Comparison of ENCODE assay signal across 22 cellular contexts in genomic region chr20:33319986-33320385, GRCh38. TPM values are rescaled to one million over a fixed set of nuclear protein-coding genes. Genes with fewer than 3 reads are reported as not detected.
DNase-seq lines count a peak whose midpoint lies in the region; ATAC-seq, FAIRE-seq and TF ChIP-seq lines count a peak whose summit lies in the region.
"Had no signal": no experiment of that assay in that cellular context is flagged by ENCODE, and none has a peak within 500 bp of the region (broad histone marks: within the 10 kb centered on the region; RNA-seq: fewer than 3 reads in every experiment).

No MANE protein-coding gene starts in this region.

- BruUV-seq in HepG2 (replicated peaks; lab: Mats Ljungman, UMichigan): no TSS peak

- no peak for TF ChIP-seq EP300 in HepG2 (IDR thresholded peaks at IDR 0.05; ENCODE audit: low read depth in 2 of 2, low read length in 2 of 2)
- no peak for TF ChIP-seq EP300 in HepG2 (CRISPR knock-in tag; IDR thresholded peaks at IDR 0.05; ENCODE audit: borderline replicate concordance)

- no peak for TF ChIP-seq RAD21 in HepG2 (CRISPR knock-in tag; IDR thresholded peaks at IDR 0.05)

- DNase-seq in HepG2 (ENCODE audit: low spot score): no peak
- no peak for DNase-seq in right lobe of liver
- no peak for DNase-seq in WERI-Rb-1
- peak; percentile 8 for DNase-seq in osteoblast (ENCODE audit: insufficient read length, low spot score, missing footprints)
- no peak for DNase-seq in body of pancreas
- DNase-seq in naive thymus-derived CD8-positive, alpha-beta T cell: no peak
- no peak for DNase-seq in left lobe of liver (ENCODE audit: low spot score)
- DNase-seq: ACHN; BE2C; CD4-positive, alpha-beta memory T cell; DMS153; DMS79; GDM1; GOT3; H7 had no signal

- no peak for FAIRE-seq in HepG2 (lab: Jason Lieb, UNC)
- FAIRE-seq: A204.1, GM12892, GM18507, HTR-8/SVneo had no signal

- H3K27me3 Mint-ChIP-seq in naive thymus-derived CD8-positive, alpha-beta T cell: peaks cover 4 to 29% (median 23%) of the 10 kb centered on the region in 5 donors

- ATAC-seq in HepG2 (no peak), right lobe of liver (no peak), body of pancreas (no peak), left lobe of liver (no peak)
- no peak for ATAC-seq in naive thymus-derived CD8-positive, alpha-beta T cell

- H3K27me3 ChIP-seq in HepG2 (ENCODE audit: control insufficient read depth in 1 of 2, insufficient read depth in 2 of 2, low read length in 2 of 2) (peaks cover 19 to 85% of the 10 kb centered on the region in 2 experiments), right lobe of liver (no peaks in the 10 kb centered on the region), WERI-Rb-1 (ENCODE audit: insufficient read depth, low read depth, severe bottlenecking) (no peaks in the 10 kb centered on the region), osteoblast (ENCODE audit: insufficient read depth, low read length) (peaks cover 31% of the 10 kb centered on the region), body of pancreas (no peaks in the 10 kb centered on the region)
- H3K27me3 ChIP-seq: BE2C had no signal

- H3K27ac Mint-ChIP-seq in naive thymus-derived CD8-positive, alpha-beta T cell: no peak overlapping the region
- H3K27ac Mint-ChIP-seq: CD14-positive monocyte; CD4-positive, alpha-beta memory T cell; IgD-negative memory B cell had no signal

- POLR2A ChIA-PET in HepG2 (lab: Yijun Ruan, JAX): no interaction called here
- POLR2A ChIA-PET in naive thymus-derived CD8-positive, alpha-beta T cell (lab: Charles Lee): no interaction called here

- intact Hi-C loops in HepG2 (cut with micrococcal nuclease; ENCODE audit: unreplicated experiment) (no loop called here), right lobe of liver (cut with DNase I) (no loop called here), body of pancreas (cut with DNase I) (no loop called here)

- no peaks in the 10 kb centered on the region for H3K4me1 Mint-ChIP-seq in naive thymus-derived CD8-positive, alpha-beta T cell
- H3K4me1 Mint-ChIP-seq: CD14-positive monocyte; CD4-positive, alpha-beta memory T cell had no signal

- H3K9me3 Mint-ChIP-seq in naive thymus-derived CD8-positive, alpha-beta T cell: no peaks in the 10 kb centered on the region

- H3K4me1 ChIP-seq in HepG2 (ENCODE audit: insufficient read depth, low read length): peaks cover 28% of the 10 kb centered on the region
- H3K4me1 ChIP-seq in right lobe of liver: no peaks in the 10 kb centered on the region
- H3K4me1 ChIP-seq in osteoblast (ENCODE audit: insufficient read depth, low read length): no peaks in the 10 kb centered on the region
- H3K4me1 ChIP-seq in body of pancreas: no peaks in the 10 kb centered on the region
- H3K4me1 ChIP-seq: BE2C had no signal

- H3K27ac ChIP-seq in HepG2 (ENCODE audit: extremely low read length, insufficient read depth, low read length): no peak overlapping the region
- no peak overlapping the region for H3K27ac ChIP-seq in right lobe of liver
- H3K27ac ChIP-seq in WERI-Rb-1: peak overlapping the region; percentile 42
- no peak overlapping the region for H3K27ac ChIP-seq in osteoblast (ENCODE audit: low read depth, low read length)
- no peak overlapping the region for H3K27ac ChIP-seq in body of pancreas

- in situ Hi-C loops in HepG2 (cut with HindIII; ENCODE audit: extremely low pct_ligation_motif_present, low pct_unique_long_range_greater_than_20kb): no loop called here

- no peak for TF ChIP-seq CTCF in HepG2 (CRISPR knock-in tag; IDR thresholded peaks at IDR 0.05)
- TF ChIP-seq CTCF in right lobe of liver (IDR thresholded peaks at IDR 0.05): no peak
- no peak for TF ChIP-seq CTCF in WERI-Rb-1 (IDR thresholded peaks at IDR 0.05; ENCODE audit: low read depth, low read length)
- TF ChIP-seq CTCF in osteoblast (IDR thresholded peaks at IDR 0.05; ENCODE audit: extremely low read depth, low read depth, low read length): no peak
- no peak for TF ChIP-seq CTCF in body of pancreas (IDR thresholded peaks at IDR 0.05)

- no peaks in the 10 kb centered on the region for H3K36me3 Mint-ChIP-seq in naive thymus-derived CD8-positive, alpha-beta T cell
- H3K36me3 Mint-ChIP-seq: CD14-positive monocyte, IgD-negative memory B cell had no signal

- H3K9ac ChIP-seq in HepG2 (ENCODE audit: insufficient read depth, low read depth, low read length): no peak overlapping the region

- CTCF ChIA-PET in HepG2 (lab: Yijun Ruan, JAX; ENCODE audit: low intra/inter-chr PET ratio, low total read pairs): no interaction called here

- H3K4me3 ChIP-seq in HepG2 (replicated peaks in 1 of 3; ENCODE audit: insufficient read depth in 1 of 3, low read depth in 2 of 3, low read length in 3 of 3) (no peak overlapping the region), right lobe of liver (no peak overlapping the region), WERI-Rb-1 (ENCODE audit: low read depth, low read length) (no peak overlapping the region), osteoblast (ENCODE audit: insufficient read depth, low read length) (no peak overlapping the region), body of pancreas (no peak overlapping the region)

- H2AFZ ChIP-seq in HepG2 (ENCODE audit: low read length) (no peak overlapping the region), osteoblast (ENCODE audit: low read length) (no peak overlapping the region)

- WGBS in HepG2 (ENCODE audit: low lambda C conversion rate): 49% methylated on average over 10 of the region's 10 CpGs
- 61% methylated on average over 8 of the region's 10 CpGs for WGBS in right lobe of liver (ENCODE audit: insufficient coverage, low coverage, low lambda C conversion rate, missing lambda C conversion rate)
- WGBS in body of pancreas, 2 donors: 47 to 71% methylated on average over 8 to 10 of the region's 10 CpGs

- H3K9me3 ChIP-seq in HepG2 (ENCODE audit: low read length): no peaks in the 10 kb centered on the region
- H3K9me3 ChIP-seq in right lobe of liver: no peaks in the 10 kb centered on the region
- no peaks in the 10 kb centered on the region for H3K9me3 ChIP-seq in WERI-Rb-1 (ENCODE audit: severe bottlenecking)
- H3K9me3 ChIP-seq in osteoblast (ENCODE audit: low read depth, low read length): no peaks in the 10 kb centered on the region
- no peaks in the 10 kb centered on the region for H3K9me3 ChIP-seq in body of pancreas
- H3K9me3 ChIP-seq: BE2C had no signal

- no peak overlapping the region for H3K4me3 Mint-ChIP-seq in naive thymus-derived CD8-positive, alpha-beta T cell
- H3K4me3 Mint-ChIP-seq: CD14-positive monocyte; CD4-positive, alpha-beta memory T cell; IgD-negative memory B cell had no signal

- H4K20me1 ChIP-seq in HepG2 (ENCODE audit: insufficient read depth, low read length): no peaks in the 10 kb centered on the region
- no peaks in the 10 kb centered on the region for H4K20me1 ChIP-seq in osteoblast (ENCODE audit: insufficient read depth, low read length)

- H3K36me3 ChIP-seq in HepG2 (replicated peaks in 1 of 2; ENCODE audit: control insufficient read depth in 1 of 2, insufficient read depth in 2 of 2, low read length in 2 of 2): no peaks in the 10 kb centered on the region
- no peaks in the 10 kb centered on the region for H3K36me3 ChIP-seq in right lobe of liver
- no peaks in the 10 kb centered on the region for H3K36me3 ChIP-seq in WERI-Rb-1
- H3K36me3 ChIP-seq in osteoblast (ENCODE audit: insufficient read depth, low read length): no peaks in the 10 kb centered on the region
- no peaks in the 10 kb centered on the region for H3K36me3 ChIP-seq in body of pancreas (replicated peaks in 1 of 2; ENCODE audit: insufficient read depth in 1 of 2, low read depth in 2 of 2)
- H3K36me3 ChIP-seq: BE2C had no signal

- TF ChIP-seq POLR2A in HepG2 (IDR thresholded peaks at IDR 0.05; ENCODE audit: insufficient read depth in 1 of 2, low read depth in 2 of 2, low read length in 2 of 2) (no peak), right lobe of liver (IDR thresholded peaks at IDR 0.05) (no peak), body of pancreas (IDR thresholded peaks at IDR 0.05) (no peak)

- H3K79me2 ChIP-seq in HepG2 (ENCODE audit: insufficient read depth, low read length) (no peaks in the 10 kb centered on the region), osteoblast (ENCODE audit: insufficient read depth, low read length) (no peaks in the 10 kb centered on the region)

- H3K4me2 ChIP-seq in HepG2 (ENCODE audit: low read depth, low read length): no peak overlapping the region
- H3K4me2 ChIP-seq in osteoblast (ENCODE audit: insufficient read depth, low read length): no peak overlapping the region

TF ChIP-seq in HepG2, 621 proteins besides CTCF, POLR2A, EP300 and RAD21 (continues in another document):
- 0 out of 2 replicates have a peak, but pooled peaks have one; percentile 27 for TF ChIP-seq ZNF530 (CRISPR knock-in tag; IDR thresholded peaks at IDR 0.05; ENCODE audit: low read depth)
- TF ChIP-seq ZNF274 (CRISPR knock-in tag; IDR thresholded peaks at IDR 0.05): 0 out of 2 replicates have a peak, but pooled peaks have one; percentile 36
- no peak for TF ChIP-seq ZNF468 (CRISPR knock-in tag; IDR thresholded peaks at IDR 0.05)

RNA-seq across cellular contexts. Expression of gene BPIFB1, which starts 37.0 kb away (rescaled TPM):
- total RNA-seq in HepG2 (2016; rRNA removed; fragmentation: Illumina TruSeq; extraction: Trizol) (0.18 and 0.82 TPM in 2 replicates), right lobe of liver (not detected), osteoblast (not detected in 2 replicates), body of pancreas (not detected), left lobe of liver (0.18 TPM)
- 0.18 TPM in 1 of 2 replicates, not detected in the other for total RNA-seq in HepG2 (2016; cell fraction: cytosol; rRNA removed; fragmentation: Illumina TruSeq; extraction: Trizol; ENCODE audit: low read depth)
- total RNA-seq in HepG2 (2016; cell fraction: insoluble cytoplasmic fraction; rRNA removed; fragmentation: Illumina TruSeq; extraction: Trizol): 0.34 and 0.56 TPM in 2 replicates
- total RNA-seq in HepG2 (2016; cell fraction: membrane; rRNA removed; fragmentation: Illumina TruSeq; extraction: Trizol): 0.28 TPM in 2 replicates
- total RNA-seq in HepG2 (2016; cell fraction: nucleus; rRNA removed; fragmentation: Illumina TruSeq; extraction: Trizol): 0.59 and 0.75 TPM in 2 replicates
- polyA plus RNA-seq in HepG2 (2011; rRNA removed): 4.4 and 9.2 TPM in 2 replicates
- polyA plus RNA-seq in HepG2 (2011; cell fraction: cytosol; rRNA removed): 3.2 and 5.0 TPM in 2 replicates
- polyA plus RNA-seq in HepG2 (2011; cell fraction: nucleus; rRNA removed): 5.1 and 7.3 TPM in 2 replicates
- polyA plus RNA-seq in HepG2 (2012): 7.9 and 12.0 TPM in 2 replicates
- polyA plus RNA-seq in HepG2 (2016; cell fraction: cytosol; fragmentation: Illumina TruSeq; extraction: Trizol; ENCODE audit: low read depth): 0.26 and 0.36 TPM in 2 replicates
- polyA plus RNA-seq in HepG2 (2016; cell fraction: insoluble cytoplasmic fraction; fragmentation: Illumina TruSeq; extraction: Trizol; ENCODE audit: low read depth): 0.54 and 0.91 TPM in 2 replicates
- 0.17 and 0.40 TPM in 2 replicates for polyA plus RNA-seq in HepG2 (2016; cell fraction: membrane; fragmentation: Illumina TruSeq; extraction: Trizol; ENCODE audit: low read depth)
- 0.97 and 1.00 TPM in 2 replicates for polyA plus RNA-seq in HepG2 (2016; cell fraction: nucleus; fragmentation: Illumina TruSeq; extraction: Trizol; ENCODE audit: insufficient read depth, low read depth)
- 3.7 TPM in 1 of 2 replicates, not detected in the other for polyA minus RNA-seq in HepG2 (2011; rRNA and poly(A)+ RNA removed; ENCODE audit: low replicate concordance)
- 0.44 and 1.6 TPM in 2 replicates for polyA minus RNA-seq in HepG2 (2011; cell fraction: cytosol; rRNA and poly(A)+ RNA removed)
- 1.7 and 2.0 TPM in 2 replicates for polyA minus RNA-seq in HepG2 (2011; cell fraction: nucleus; rRNA and poly(A)+ RNA removed)
- not detected for total RNA-seq in naive thymus-derived CD8-positive, alpha-beta T cell
- not detected for polyA plus RNA-seq in naive thymus-derived CD8-positive, alpha-beta T cell
- total RNA-seq: CD4-positive, alpha-beta memory T cell; Daoy; H7 had no signal
- polyA plus RNA-seq: CD14-positive monocyte; CD4-positive, alpha-beta memory T cell; IgD-negative memory B cell had no signal
